Comparison of ENCODE assay signal across 11 cellular contexts in the genomic region with DNA sequence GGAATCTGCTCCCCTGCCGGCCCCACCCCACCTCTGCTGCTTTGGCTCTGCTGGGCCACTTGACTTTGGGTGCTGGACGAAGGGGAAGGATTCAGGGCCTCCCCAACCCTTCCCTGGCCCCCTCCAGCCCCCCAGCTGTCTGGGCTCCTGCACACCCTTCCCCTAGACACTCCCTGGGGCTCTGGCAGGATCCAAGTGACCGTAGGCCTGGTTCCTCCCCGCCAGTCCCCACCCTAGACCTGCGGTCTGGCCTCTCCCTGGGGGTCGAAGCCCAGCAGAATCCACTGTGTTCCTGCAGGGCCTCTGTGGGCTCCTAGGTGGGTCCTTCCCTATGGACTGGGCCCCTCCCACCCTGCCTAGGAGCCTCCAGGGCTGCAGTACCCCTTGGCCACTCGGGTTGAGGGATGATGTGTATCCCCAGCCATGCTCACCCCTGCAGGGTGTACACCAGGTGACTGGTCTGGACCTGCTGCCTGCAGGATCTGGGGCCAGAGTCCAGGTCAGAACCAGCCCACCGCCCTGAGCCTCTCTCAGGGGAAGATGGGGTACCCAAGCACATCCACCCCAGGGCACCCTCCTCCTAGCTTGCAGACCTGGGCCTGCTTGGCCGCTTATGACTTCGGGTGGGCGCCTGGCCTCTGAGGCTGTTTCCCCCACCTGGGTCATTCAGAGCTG. TPM values are rescaled to one million over a fixed set of nuclear protein-coding genes. Genes with fewer than 3 reads are reported as not detected.
DNase-seq lines count a peak whose midpoint lies in the region; ATAC-seq and TF ChIP-seq lines count a peak whose summit lies in the region.
"Had no signal": no experiment of that assay in that cellular context is flagged by ENCODE, and none has a peak within 500 bp of the region (broad histone marks: within the 10 kb centered on the region; RNA-seq: fewer than 3 reads in every experiment).

No MANE protein-coding gene starts in this region.

- ATAC-seq in GM19467 (IDR thresholded peaks at IDR 0.05; ENCODE audit: unreplicated experiment) (no peak), GM18867 (IDR thresholded peaks at IDR 0.05; ENCODE audit: unreplicated experiment) (no peak)
- ATAC-seq: esophagus mucosa had no signal

- H3K9ac ChIP-seq in BLaER1 treated with 17β-estradiol and CSF1 and Interleukin-3, amounts not matched to agents 10 nM and 100 nM = peak overlapping the region; percentile 66 to 95 (median 75)

- TF ChIP-seq CTCF in sigmoid colon (IDR thresholded peaks at IDR 0.05) = no peak

- 70 to 76% methylated on average over 11 of the region's 11 CpGs for WGBS in sigmoid colon, 2 donors

- peak overlapping the region; percentile 96 to 100 (median 98) for H3K4me2 ChIP-seq in BLaER1 treated with 17β-estradiol and CSF1 and Interleukin-3, amounts not matched to agents 10 nM and 100 nM

- no peak for TF ChIP-seq POLR2A in sigmoid colon (IDR thresholded peaks at IDR 0.05)

- no peak for TF ChIP-seq EP300 in sigmoid colon (IDR thresholded peaks at IDR 0.05)

- peaks cover 0 to 11% (median 3%) of the 10 kb centered on the region in 11 experiments; a peak in 18 of 22 replicates for H3K27me3 ChIP-seq in BLaER1 treated with 17β-estradiol and CSF1 and Interleukin-3, amounts not matched to agents 10 nM and 100 nM
- no peaks in the 10 kb centered on the region for H3K27me3 ChIP-seq in sigmoid colon

- peak overlapping the region; percentile 54 to 86 (median 82); a peak in 21 of 22 replicates for H3K27ac ChIP-seq in BLaER1 treated with 17β-estradiol and CSF1 and Interleukin-3, amounts not matched to agents 10 nM and 100 nM
- H3K27ac ChIP-seq in sigmoid colon = peak overlapping the region; percentile 82 to 96 (median 90)

- H3K4me1 ChIP-seq in BLaER1 treated with 17β-estradiol and CSF1 and Interleukin-3, amounts not matched to agents 10 nM and 100 nM = peaks cover 74 to 86% (median 78%) of the 10 kb centered on the region in 10 experiments
- peaks cover 0 to 75% (median 62%) of the 10 kb centered on the region in 4 donors for H3K4me1 ChIP-seq in sigmoid colon

- intact Hi-C loops in cardiac septum (cut with DNase I) = loop anchor here (10.0 kb wide), 1 partner anchor 239 kb away; a partner anchor contains a TSS
- intact Hi-C loops in sigmoid colon (cut with DNase I) = loop anchor here (10.0 kb wide), 1 partner anchor 219 kb away; a partner anchor contains a TSS

- H4K20me1 ChIP-seq in BLaER1 treated with 17β-estradiol and CSF1 and Interleukin-3, amounts not matched to agents 10 nM and 100 nM = peaks cover 45 to 94% (median 60%) of the 10 kb centered on the region in 11 experiments

- no peaks in the 10 kb centered on the region for H3K9me3 ChIP-seq in BLaER1 treated with 17β-estradiol and CSF1 and Interleukin-3, amounts not matched to agents 10 nM and 100 nM (replicated peaks in 1 of 11)
- no peaks in the 10 kb centered on the region for H3K9me3 ChIP-seq in sigmoid colon

- H3K36me3 ChIP-seq in BLaER1 treated with 17β-estradiol and CSF1 and Interleukin-3, amounts not matched to agents 10 nM and 100 nM = peaks cover 14 to 41% (median 32%) of the 10 kb centered on the region in 11 experiments
- peaks cover 11 to 24% (median 16%) of the 10 kb centered on the region in 4 donors for H3K36me3 ChIP-seq in sigmoid colon

- peak in 3 of 5 donors; percentile 5 to 17 (median 9) for DNase-seq in T-helper 1 cell
- peak; percentile 77 for DNase-seq in cardiac septum (ENCODE audit: low spot score)
- DNase-seq in sigmoid colon = peak; percentile 67
- no peak for DNase-seq in GM19238 (ENCODE audit: insufficient read length, low spot score)
- DNase-seq in NOMO-1 (lab: John Stamatoyannopoulos, UW; ENCODE audit: unreplicated experiment in 2 of 2) = no peak
- DNase-seq: NCI-H82 had no signal

- peak overlapping the region in 5 of 10 experiments; percentile 8 to 98 (median 93); a peak in 7 of 20 replicates for H3K4me3 ChIP-seq in BLaER1 treated with 17β-estradiol and CSF1 and Interleukin-3, amounts not matched to agents 10 nM and 100 nM
- H3K4me3 ChIP-seq in sigmoid colon = no peak overlapping the region

RNA-seq across cellular contexts. Expression of a gene that starts 5.6 kb away (rescaled TPM):
- total RNA-seq in cardiac septum = 31.3 TPM
- 10 to 100 TPM; 26.3 to 50.0 (median 41.8) TPM for total RNA-seq in sigmoid colon
- 100 to 1,000 TPM in 1 of 3 donors, 10 to 100 TPM in 2; 34.8 to 126 (median 60.1) TPM for polyA plus RNA-seq in sigmoid colon

RNA-seq across cellular contexts. Expression of a gene that starts 46.4 kb away (rescaled TPM):
- total RNA-seq in cardiac septum = not detected
- total RNA-seq in sigmoid colon = not detected
- 1 to 10 TPM in 1 of 3 donors, not detected in 2; 1.6 TPM for polyA plus RNA-seq in sigmoid colon
- total RNA-seq: esophagus mucosa, myocyte had no signal

RNA-seq across cellular contexts. Expression of a gene that starts 47.7 kb away (rescaled TPM):
- total RNA-seq in cardiac septum (32.9 TPM), sigmoid colon (10 to 100 TPM; 15.5 to 26.5 (median 23.1) TPM)
- 10 to 100 TPM in 2 of 3 donors, 1 to 10 TPM in 1; 9.2 to 97.7 (median 11.4) TPM for polyA plus RNA-seq in sigmoid colon

RNA-seq across cellular contexts. Expression of a gene that starts 47.9 kb away (rescaled TPM):
- total RNA-seq in cardiac septum (14.3 TPM), sigmoid colon (10 to 100 TPM; 11.4 to 23.9 (median 15.4) TPM)
- 10 to 100 TPM in 1 of 3 donors, 1 to 10 TPM in 2; 1.8 to 15.9 (median 2.1) TPM for polyA plus RNA-seq in sigmoid colon

Comparison
In these comparisons a context has a peak if more than half of its experiments do, and no peak if none do; other contexts are left out.
1. DNase-seq: peak in T-helper 1 cell (3 of 5), cardiac septum (single experiment) and sigmoid colon (single experiment); none in GM19238 (single experiment) and NOMO-1 (0 of 2).